ENCODE assay signal across 20 cellular contexts in the genomic region with DNA sequence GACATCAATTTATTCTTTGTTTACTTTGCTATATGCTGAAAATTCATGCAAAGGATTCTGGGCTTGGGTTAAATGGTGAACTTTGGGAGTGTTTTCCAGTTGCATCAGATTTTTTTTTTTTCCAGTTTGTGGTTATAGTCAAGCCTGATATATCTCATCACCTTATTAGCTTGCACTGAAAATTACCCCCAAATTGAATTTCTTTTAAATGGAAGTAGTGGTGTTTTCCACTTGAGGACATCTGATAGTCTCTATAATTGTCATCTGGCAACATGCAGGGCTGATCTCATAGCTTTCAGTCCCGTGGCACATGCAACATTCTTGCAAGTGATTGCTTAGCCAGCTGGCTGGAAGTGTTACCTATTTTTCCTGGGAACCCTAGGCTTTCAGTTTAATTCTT. TPM values are rescaled to one million over a fixed set of nuclear protein-coding genes. Genes with fewer than 3 reads are reported as not detected.
DNase-seq lines count a peak whose midpoint lies in the region; FAIRE-seq and TF ChIP-seq lines count a peak whose summit lies in the region.
"Had no signal": no experiment of that assay in that cellular context is flagged by ENCODE, and none has a peak within 500 bp of the region (broad histone marks: within the 10 kb centered on the region; RNA-seq: fewer than 3 reads in every experiment).

No MANE protein-coding gene starts in this region.

- TF ChIP-seq POLR2A in GM12891 (IDR thresholded peaks at IDR 0.05; ENCODE audit: low read depth, low read length) = no peak

- DNase-seq in DMS53 (lab: John Stamatoyannopoulos, UW) (peak; percentile 39), DMS53 treated with DMSO at 0.1 percent for 48 hours (lab: John Stamatoyannopoulos, UW; ENCODE audit: unreplicated experiment) (no peak), LHCN-M2 (ENCODE audit: low read depth) (peak; percentile 37), astrocyte of the hippocampus (ENCODE audit: low read depth, low spot score) (peak; percentile 6), germinal center (ENCODE audit: low spot score) (no peak), GM12891 (ENCODE audit: insufficient read length, low spot score) (no peak)
- DNase-seq in stimulated activated CD4-positive, alpha-beta T cell treated with anti-CD3 and anti-CD28 coated beads, Interleukin-4, amount 100 ng/mL, for 4 hours = no peak
- DNase-seq: 8988T; activated CD4-positive, alpha-beta T cell treated with anti-CD3 and anti-CD28 coated beads, Interleukin-2, amount 10 ng/mL, durations not matched to agents 24 days and 14 days; activated T-cell treated with anti-CD3 and anti-CD28 coated beads, Interleukin-2, amount 50 U/mL, for 24 hours; Caco-2; dermis blood vessel endothelial cell; mesenchymal stem cell; NCI-H524 treated with DMSO at 0.1 percent for 48 hours; nucleus accumbens; stimulated activated naive CD4-positive, alpha-beta T cell had no signal

- H3K9me3 Mint-ChIP-seq in nephron = peaks cover 2% of the 10 kb centered on the region
- H3K9me3 Mint-ChIP-seq: activated CD4-positive, alpha-beta T cell treated with anti-CD3 and anti-CD28 coated beads, Interleukin-2, amount 10 ng/mL, durations not matched to agents 24 days and 14 days; activated T-cell treated with anti-CD3 and anti-CD28 coated beads, Interleukin-2, amount 50 U/mL, for 24 hours; T-helper 2 cell treated with Interferon-gamma antibody and Interleukin-4, amounts not matched to agents 5 μg/mL and 100 μg/mL, for 36 hours had no signal

- FAIRE-seq in GM12891 (lab: Jason Lieb, UNC) = no peak

- no peak for TF ChIP-seq CTCF in nephron (IDR thresholded peaks at IDR 0.05; ENCODE audit: unreplicated experiment in 3 of 3)

- H3K27ac Mint-ChIP-seq in nephron = peak overlapping the region; percentile 40 to 76 (median 44)
- H3K27ac Mint-ChIP-seq: activated CD4-positive, alpha-beta T cell treated with anti-CD3 and anti-CD28 coated beads, Interleukin-2, amount 10 ng/mL, durations not matched to agents 24 days and 14 days; activated T-cell treated with anti-CD3 and anti-CD28 coated beads, Interleukin-2, amount 50 U/mL, for 24 hours; T-helper 2 cell treated with Interferon-gamma antibody and Interleukin-4, amounts not matched to agents 5 μg/mL and 100 μg/mL, for 36 hours had no signal

- H3K27me3 Mint-ChIP-seq in nephron (ENCODE audit: low read depth) = no peaks in the 10 kb centered on the region

- no peak overlapping the region for H3K4me3 Mint-ChIP-seq in nephron
- H3K4me3 Mint-ChIP-seq: activated CD4-positive, alpha-beta T cell treated with anti-CD3 and anti-CD28 coated beads, Interleukin-2, amount 10 ng/mL, durations not matched to agents 24 days and 14 days; activated T-cell treated with anti-CD3 and anti-CD28 coated beads, Interleukin-2, amount 50 U/mL, for 24 hours; T-helper 2 cell treated with Interferon-gamma antibody and Interleukin-4, amounts not matched to agents 5 μg/mL and 100 μg/mL, for 36 hours had no signal

- no peaks in the 10 kb centered on the region for H3K36me3 Mint-ChIP-seq in nephron (ENCODE audit: low read depth)

- peaks cover 19% of the 10 kb centered on the region for H3K4me1 Mint-ChIP-seq in nephron
- H3K4me1 Mint-ChIP-seq: activated CD4-positive, alpha-beta T cell treated with anti-CD3 and anti-CD28 coated beads, Interleukin-2, amount 10 ng/mL, durations not matched to agents 24 days and 14 days had no signal

TF ChIP-seq in GM12891, 5 proteins besides CTCF, POLR2A, EP300 and RAD21:
- no peak for TF ChIP-seq SPI1 (IDR thresholded peaks at IDR 0.05; ENCODE audit: low read depth, low read length)
- TF ChIP-seq POU2F2 (IDR thresholded peaks at IDR 0.05; ENCODE audit: low read depth, low read length) = no peak
- TF ChIP-seq PAX5 (IDR thresholded peaks at IDR 0.05; ENCODE audit: insufficient read depth, low read length, severe bottlenecking) = no peak
- no peak for TF ChIP-seq TAF1 (IDR thresholded peaks at IDR 0.05; ENCODE audit: low read depth, low read length)
- no peak for TF ChIP-seq POLR2AphosphoS5 (IDR thresholded peaks at IDR 0.05; ENCODE audit: low read depth, low read length)

RNA-seq across cellular contexts. Expression of a gene that starts 4.7 kb away (rescaled TPM):
- total RNA-seq in LHCN-M2 (2014; rRNA removed) = not detected in 2 replicates
- not detected for polyA plus RNA-seq in LHCN-M2 (2012)
- not detected for polyA plus RNA-seq in GM12891 (2012; ENCODE audit: low read depth, missing spikeins)
- total RNA-seq: activated CD4-positive, alpha-beta T cell treated with anti-CD3 and anti-CD28 coated beads, Interleukin-2, amount 10 ng/mL, durations not matched to agents 24 days and 14 days; dermis blood vessel endothelial cell; sciatic nerve had no signal
- polyA plus RNA-seq: adipose tissue had no signal

RNA-seq across cellular contexts. Expression of a gene that starts 13.4 kb away (rescaled TPM):
- 2.8 and 6.0 TPM in 2 replicates for total RNA-seq in LHCN-M2 (2014; rRNA removed)
- polyA plus RNA-seq in LHCN-M2 (2012) = 12.9 TPM
- not detected for polyA plus RNA-seq in GM12891 (2012; ENCODE audit: low read depth, missing spikeins)
- total RNA-seq: activated CD4-positive, alpha-beta T cell treated with anti-CD3 and anti-CD28 coated beads, Interleukin-2, amount 10 ng/mL, durations not matched to agents 24 days and 14 days; Caco-2; dermis blood vessel endothelial cell; sciatic nerve had no signal

RNA-seq across cellular contexts. Expression of a gene that starts 13.9 kb away (rescaled TPM):
- not detected in 2 replicates for total RNA-seq in LHCN-M2 (2014; rRNA removed)
- not detected for polyA plus RNA-seq in LHCN-M2 (2012)
- polyA plus RNA-seq in GM12891 (2012; ENCODE audit: low read depth, missing spikeins) = not detected
- total RNA-seq: activated CD4-positive, alpha-beta T cell treated with anti-CD3 and anti-CD28 coated beads, Interleukin-2, amount 10 ng/mL, durations not matched to agents 24 days and 14 days; Caco-2; dermis blood vessel endothelial cell; sciatic nerve had no signal
- polyA plus RNA-seq: adipose tissue had no signal

RNA-seq across cellular contexts. Expression of a gene that starts 16.4 kb away (rescaled TPM):
- not detected in 2 replicates for total RNA-seq in LHCN-M2 (2014; rRNA removed)
- not detected for polyA plus RNA-seq in LHCN-M2 (2012)
- not detected for polyA plus RNA-seq in GM12891 (2012; ENCODE audit: low read depth, missing spikeins)
- total RNA-seq: activated CD4-positive, alpha-beta T cell treated with anti-CD3 and anti-CD28 coated beads, Interleukin-2, amount 10 ng/mL, durations not matched to agents 24 days and 14 days; Caco-2; dermis blood vessel endothelial cell; sciatic nerve had no signal
- polyA plus RNA-seq: adipose tissue had no signal

RNA-seq across cellular contexts. Expression of a gene that starts 19.6 kb away (rescaled TPM):
- total RNA-seq in LHCN-M2 (2014; rRNA removed) = not detected in 2 replicates
- polyA plus RNA-seq in LHCN-M2 (2012) = not detected
- not detected for polyA plus RNA-seq in GM12891 (2012; ENCODE audit: low read depth, missing spikeins)
- total RNA-seq: activated CD4-positive, alpha-beta T cell treated with anti-CD3 and anti-CD28 coated beads, Interleukin-2, amount 10 ng/mL, durations not matched to agents 24 days and 14 days; Caco-2; dermis blood vessel endothelial cell; sciatic nerve had no signal
- polyA plus RNA-seq: adipose tissue had no signal

Comparison
In these comparisons a context has a peak if more than half of its experiments do, and no peak if none do; other contexts are left out.
1. DNase-seq: peak in DMS53 (single experiment), LHCN-M2 (single experiment) and astrocyte of the hippocampus (single experiment); none in DMS53 treated with DMSO at 0.1 percent for 48 hours (single experiment), stimulated activated CD4-positive, alpha-beta T cell treated with anti-CD3 and anti-CD28 coated beads, Interleukin-4, amount 100 ng/mL, for 4 hours (0 of 2), germinal center (single experiment) and GM12891 (single experiment).